In genomic region chr9:133594310-133594709, GRCh38 we compare ENCODE assay signal across 24 cellular contexts. TPM values are rescaled to one million over a fixed set of nuclear protein-coding genes. Genes with fewer than 3 reads are reported as not detected.
"Had no signal": no experiment of that assay in that cellular context is flagged by ENCODE, and none has a peak within 500 bp of the region (broad histone marks: within the 10 kb centered on the region; RNA-seq: fewer than 3 reads in every experiment).

No MANE protein-coding gene starts in this region.

- H3K27me3 ChIP-seq: MG63 had no signal

- H3K4me2 ChIP-seq: SK-N-SH had no signal

- H3K27ac ChIP-seq: RWPE1 had no signal

- DNase-seq: IMR-90, Karpas-422, KG1, MG63, NCI-H1092 treated with DMSO at 0.1 percent for 48 hours, NCI-H1436, NCI-H187, NCI-H2029, NCI-H2081 treated with DMSO at 0.1 percent for 48 hours, NCI-H2171, NCI-H226, NCI-H446, NCI-H510A, NCI-H524 treated with DMSO at 0.1 percent for 48 hours, NCI-H69, NCI-H774, PC-3, SHP77, SK-N-SH, SW 1271, T-cell had no signal

- H3K4me3 ChIP-seq: MG63 had no signal

- H3K9ac ChIP-seq: SK-N-SH had no signal

- H3K36me3 ChIP-seq: MG63 had no signal

RNA-seq across cellular contexts. Expression of gene FAM163B, which starts 14.9 kb away (rescaled TPM):
- total RNA-seq: HT-29, IMR-90, PC-3, SK-MEL-5, T-cell had no signal
- polyA plus RNA-seq: IMR-90 had no signal

RNA-seq across cellular contexts. Expression of gene DBH, which starts 41.9 kb away (rescaled TPM):
- total RNA-seq: HT-29, IMR-90, PC-3, SK-MEL-5 had no signal
- polyA plus RNA-seq: IMR-90 had no signal

RNA-seq across cellular contexts. Expression of gene ADAMTSL2, which starts 59.8 kb away (rescaled TPM):
- total RNA-seq: IMR-90, PC-3 had no signal
- polyA plus RNA-seq: IMR-90 had no signal
